10 cellular contexts compared by ENCODE assay signal in genomic region chr1:178870944-178871343, GRCh38. TPM values are rescaled to one million over a fixed set of nuclear protein-coding genes. Genes with fewer than 3 reads are reported as not detected.
DNase-seq lines count a peak whose midpoint lies in the region; ATAC-seq, FAIRE-seq and TF ChIP-seq lines count a peak whose summit lies in the region.
"Had no signal": no experiment of that assay in that cellular context is flagged by ENCODE, and none has a peak within 500 bp of the region (broad histone marks: within the 10 kb centered on the region; RNA-seq: fewer than 3 reads in every experiment).

Gene ANGPTL1 (minus strand): TSS chr1:178871077. CDS start chr1:178865776, 5,301 bp downstream.

- no peaks in the 10 kb centered on the region for H3K36me3 ChIP-seq in esophagus squamous epithelium
- H3K36me3 ChIP-seq in mucosa of rectum (ENCODE audit: control insufficient read depth in 2 of 2, insufficient read depth in 2 of 2, low read length in 2 of 2) = no peaks in the 10 kb centered on the region
- H3K36me3 ChIP-seq in thyroid gland = no peaks in the 10 kb centered on the region

- no peaks in the 10 kb centered on the region for H3K27me3 ChIP-seq in esophagus squamous epithelium
- H3K27me3 ChIP-seq in mucosa of rectum (ENCODE audit: control insufficient read depth in 2 of 2, insufficient read depth in 2 of 2, low read length in 2 of 2) = no peaks in the 10 kb centered on the region
- H3K27me3 ChIP-seq in thyroid gland = no peaks in the 10 kb centered on the region

- intact Hi-C loops in esophagus squamous epithelium (cut with DNase I) = no loop called here
- intact Hi-C loops in thyroid gland (cut with DNase I) = no loop called here

- H3K4me3 ChIP-seq in esophagus squamous epithelium (peak within 1 kb of the TSS in 3 of 4 donors; percentile 35 to 57 (median 38)), mucosa of rectum (ENCODE audit: low read length in 2 of 2) (peak within 1 kb of the TSS; percentile 56 to 65), thyroid gland (replicated peaks in 1 of 3) (peak within 1 kb of the TSS in 2 of 3 donors; percentile 25 to 28)

- peak within 1 kb of the TSS; percentile 15 to 80 (median 68) for H3K27ac ChIP-seq in esophagus squamous epithelium
- peak within 1 kb of the TSS; percentile 19 to 56 for H3K27ac ChIP-seq in mucosa of rectum (ENCODE audit: low read depth in 2 of 2, low read length in 2 of 2)
- H3K27ac ChIP-seq in thyroid gland = peak within 1 kb of the TSS; percentile 75 to 86 (median 83)

- H3K9ac ChIP-seq in mucosa of rectum (ENCODE audit: low read depth in 1 of 2, low read length in 2 of 2) = peak within 1 kb of the TSS; percentile 5 to 19

- DNase-seq in NCI-H2227 treated with DMSO at 0.1 percent for 48 hours (lab: John Stamatoyannopoulos, UW) (peak; percentile 76), esophagus squamous epithelium (lab: John Stamatoyannopoulos, UW) (no peak), thyroid gland (peak; percentile 47 to 49), NCI-H524 (lab: John Stamatoyannopoulos, UW) (no peak), frontal cortex (ENCODE audit: low spot score in 2 of 2) (no peak)
- DNase-seq: T-cell had no signal

- TF ChIP-seq CTCF in esophagus squamous epithelium (IDR thresholded peaks at IDR 0.05) (no peak), thyroid gland (IDR thresholded peaks at IDR 0.05) (no peak)

- H3K9me3 ChIP-seq in esophagus squamous epithelium (no peaks in the 10 kb centered on the region), mucosa of rectum (ENCODE audit: control insufficient read depth in 2 of 2, low read length in 2 of 2) (no peaks in the 10 kb centered on the region), thyroid gland (no peaks in the 10 kb centered on the region)

- 55 to 62% methylated on average over 3 to 4 of the region's 4 CpGs for WGBS in esophagus squamous epithelium, 2 donors
- 17 to 25% methylated on average over 4 of the region's 4 CpGs for WGBS in thyroid gland, 2 donors

- H3K4me1 ChIP-seq in esophagus squamous epithelium = peaks cover 0 to 14% (median 0%) of the 10 kb centered on the region in 3 donors
- H3K4me1 ChIP-seq in mucosa of rectum (ENCODE audit: control insufficient read depth in 2 of 2, insufficient read depth in 2 of 2, low read length in 2 of 2) = peaks cover 6 to 26% of the 10 kb centered on the region in 2 donors
- H3K4me1 ChIP-seq in thyroid gland = peaks cover 22 to 36% of the 10 kb centered on the region in 2 donors

- ATAC-seq in SK-N-SH treated with all-trans-retinoic acid at 6 μM for 48 hours (no peak; the same call in 2 of the 3 replicates), GM19351 (IDR thresholded peaks at IDR 0.05; ENCODE audit: unreplicated experiment) (no peak)
- ATAC-seq: T-cell had no signal

- no peak for FAIRE-seq in frontal cortex (lab: Jason Lieb, UNC)

- TF ChIP-seq POLR2A in esophagus squamous epithelium (IDR thresholded peaks at IDR 0.05) = peak in 1 of 4 donors; percentile 47
- peak in 1 of 2 donors; percentile 54 for TF ChIP-seq POLR2A in thyroid gland (IDR thresholded peaks at IDR 0.05)

TF ChIP-seq in SK-N-SH treated with all-trans-retinoic acid at 6 μM for 48 hours, 23 proteins besides CTCF, POLR2A, EP300 and RAD21:
- TF ChIP-seq ZNF70 (CRISPR knock-in tag; IDR thresholded peaks at IDR 0.05) (no peak), SNAI2 (CRISPR knock-in tag; IDR thresholded peaks at IDR 0.05) (no peak)

RNA-seq across cellular contexts. Expression of gene ANGPTL1, which starts in this region (rescaled TPM):
- total RNA-seq in esophagus squamous epithelium (10 to 100 TPM in 2 of 4 donors, 1 to 10 TPM in 2; 1.4 to 61.6 (median 11.3) TPM), thyroid gland (10 to 100 TPM; 48.4 to 79.3 (median 66.6) TPM), frontal cortex (2.0 TPM)
- total RNA-seq: kidney epithelial cell had no signal

Comparison
In these comparisons a context has a peak if more than half of its experiments do, and no peak if none do; other contexts are left out.
1. DNase-seq: peak in NCI-H2227 treated with DMSO at 0.1 percent for 48 hours (single experiment) and thyroid gland (2 of 2); none in esophagus squamous epithelium (single experiment), NCI-H524 (0 of 2) and frontal cortex (0 of 2).
2. Peak in every context shown above with its lines, with median percentiles within 50 percentile points of each other: H3K27ac ChIP-seq and H3K4me3 ChIP-seq.